2 cellular contexts compared by ENCODE assay signal in genomic region chr9:104794070-104794469, GRCh38.
TF ChIP-seq lines count a peak whose summit lies in the region.

No MANE protein-coding gene starts in this region.

TF ChIP-seq in HepG2, 621 proteins besides CTCF, POLR2A, EP300 and RAD21:
- TF ChIP-seq ZFP36L2 (CRISPR knock-in tag; IDR thresholded peaks at IDR 0.05) (no peak), HDAC2 (CRISPR knock-in tag; IDR thresholded peaks at IDR 0.05) (no peak), RBM22 (optimal IDR thresholded peaks at IDR 0.05; ENCODE audit: low read length) (peak; percentile 55)
- TF ChIP-seq, protein P1, sequence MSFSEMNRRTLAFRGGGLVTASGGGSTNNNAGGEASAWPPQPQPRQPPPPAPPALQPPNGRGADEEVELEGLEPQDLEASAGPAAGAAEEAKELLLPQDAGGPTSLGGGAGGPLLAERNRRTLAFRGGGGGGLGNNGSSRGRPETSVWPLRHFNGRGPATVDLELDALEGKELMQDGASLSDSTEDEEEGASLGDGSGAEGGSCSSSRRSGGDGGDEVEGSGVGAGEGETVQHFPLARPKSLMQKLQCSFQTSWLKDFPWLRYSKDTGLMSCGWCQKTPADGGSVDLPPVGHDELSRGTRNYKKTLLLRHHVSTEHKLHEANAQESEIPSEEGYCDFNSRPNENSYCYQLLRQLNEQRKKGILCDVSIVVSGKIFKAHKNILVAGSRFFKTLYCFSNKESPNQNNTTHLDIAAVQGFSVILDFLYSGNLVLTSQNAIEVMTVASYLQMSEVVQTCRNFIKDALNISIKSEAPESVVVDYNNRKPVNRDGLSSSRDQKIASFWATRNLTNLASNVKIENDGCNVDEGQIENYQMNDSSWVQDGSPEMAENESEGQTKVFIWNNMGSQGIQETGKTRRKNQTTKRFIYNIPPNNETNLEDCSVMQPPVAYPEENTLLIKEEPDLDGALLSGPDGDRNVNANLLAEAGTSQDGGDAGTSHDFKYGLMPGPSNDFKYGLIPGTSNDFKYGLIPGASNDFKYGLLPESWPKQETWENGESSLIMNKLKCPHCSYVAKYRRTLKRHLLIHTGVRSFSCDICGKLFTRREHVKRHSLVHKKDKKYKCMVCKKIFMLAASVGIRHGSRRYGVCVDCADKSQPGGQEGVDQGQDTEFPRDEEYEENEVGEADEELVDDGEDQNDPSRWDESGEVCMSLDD (CRISPR knock-in tag; IDR thresholded peaks at IDR 0.05; ENCODE audit: borderline replicate concordance): no peak

TF ChIP-seq in SK-N-SH treated with all-trans-retinoic acid at 6 μM for 48 hours, 23 proteins besides CTCF, POLR2A, EP300 and RAD21:
- TF ChIP-seq, protein P2, sequence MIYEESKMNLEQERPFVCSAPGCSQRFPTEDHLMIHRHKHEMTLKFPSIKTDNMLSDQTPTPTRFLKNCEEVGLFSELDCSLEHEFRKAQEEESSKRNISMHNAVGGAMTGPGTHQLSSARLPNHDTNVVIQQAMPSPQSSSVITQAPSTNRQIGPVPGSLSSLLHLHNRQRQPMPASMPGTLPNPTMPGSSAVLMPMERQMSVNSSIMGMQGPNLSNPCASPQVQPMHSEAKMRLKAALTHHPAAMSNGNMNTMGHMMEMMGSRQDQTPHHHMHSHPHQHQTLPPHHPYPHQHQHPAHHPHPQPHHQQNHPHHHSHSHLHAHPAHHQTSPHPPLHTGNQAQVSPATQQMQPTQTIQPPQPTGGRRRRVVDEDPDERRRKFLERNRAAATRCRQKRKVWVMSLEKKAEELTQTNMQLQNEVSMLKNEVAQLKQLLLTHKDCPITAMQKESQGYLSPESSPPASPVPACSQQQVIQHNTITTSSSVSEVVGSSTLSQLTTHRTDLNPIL (CRISPR knock-in tag; IDR thresholded peaks at IDR 0.05; ENCODE audit: low read depth): no peak
- TF ChIP-seq ZC3H10 (CRISPR knock-in tag; IDR thresholded peaks at IDR 0.05) (no peak), POU6F1 (CRISPR knock-in tag; IDR thresholded peaks at IDR 0.05; ENCODE audit: borderline replicate concordance, low read depth) (no peak), ZNF565 (CRISPR knock-in tag; conservative IDR thresholded peaks at IDR 0.05; ENCODE audit: low read depth) (no peak), SNAI2 (CRISPR knock-in tag; IDR thresholded peaks at IDR 0.05) (no peak), ESRRG (CRISPR knock-in tag; IDR thresholded peaks at IDR 0.05) (no peak), ZFP30 (CRISPR knock-in tag; IDR thresholded peaks at IDR 0.05) (no peak)
- TF ChIP-seq, protein P3, sequence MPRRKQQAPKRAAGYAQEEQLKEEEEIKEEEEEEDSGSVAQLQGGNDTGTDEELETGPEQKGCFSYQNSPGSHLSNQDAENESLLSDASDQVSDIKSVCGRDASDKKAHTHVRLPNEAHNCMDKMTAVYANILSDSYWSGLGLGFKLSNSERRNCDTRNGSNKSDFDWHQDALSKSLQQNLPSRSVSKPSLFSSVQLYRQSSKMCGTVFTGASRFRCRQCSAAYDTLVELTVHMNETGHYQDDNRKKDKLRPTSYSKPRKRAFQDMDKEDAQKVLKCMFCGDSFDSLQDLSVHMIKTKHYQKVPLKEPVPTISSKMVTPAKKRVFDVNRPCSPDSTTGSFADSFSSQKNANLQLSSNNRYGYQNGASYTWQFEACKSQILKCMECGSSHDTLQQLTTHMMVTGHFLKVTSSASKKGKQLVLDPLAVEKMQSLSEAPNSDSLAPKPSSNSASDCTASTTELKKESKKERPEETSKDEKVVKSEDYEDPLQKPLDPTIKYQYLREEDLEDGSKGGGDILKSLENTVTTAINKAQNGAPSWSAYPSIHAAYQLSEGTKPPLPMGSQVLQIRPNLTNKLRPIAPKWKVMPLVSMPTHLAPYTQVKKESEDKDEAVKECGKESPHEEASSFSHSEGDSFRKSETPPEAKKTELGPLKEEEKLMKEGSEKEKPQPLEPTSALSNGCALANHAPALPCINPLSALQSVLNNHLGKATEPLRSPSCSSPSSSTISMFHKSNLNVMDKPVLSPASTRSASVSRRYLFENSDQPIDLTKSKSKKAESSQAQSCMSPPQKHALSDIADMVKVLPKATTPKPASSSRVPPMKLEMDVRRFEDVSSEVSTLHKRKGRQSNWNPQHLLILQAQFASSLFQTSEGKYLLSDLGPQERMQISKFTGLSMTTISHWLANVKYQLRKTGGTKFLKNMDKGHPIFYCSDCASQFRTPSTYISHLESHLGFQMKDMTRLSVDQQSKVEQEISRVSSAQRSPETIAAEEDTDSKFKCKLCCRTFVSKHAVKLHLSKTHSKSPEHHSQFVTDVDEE (CRISPR knock-in tag; IDR thresholded peaks at IDR 0.05): no peak
- TF ChIP-seq, protein P4, sequence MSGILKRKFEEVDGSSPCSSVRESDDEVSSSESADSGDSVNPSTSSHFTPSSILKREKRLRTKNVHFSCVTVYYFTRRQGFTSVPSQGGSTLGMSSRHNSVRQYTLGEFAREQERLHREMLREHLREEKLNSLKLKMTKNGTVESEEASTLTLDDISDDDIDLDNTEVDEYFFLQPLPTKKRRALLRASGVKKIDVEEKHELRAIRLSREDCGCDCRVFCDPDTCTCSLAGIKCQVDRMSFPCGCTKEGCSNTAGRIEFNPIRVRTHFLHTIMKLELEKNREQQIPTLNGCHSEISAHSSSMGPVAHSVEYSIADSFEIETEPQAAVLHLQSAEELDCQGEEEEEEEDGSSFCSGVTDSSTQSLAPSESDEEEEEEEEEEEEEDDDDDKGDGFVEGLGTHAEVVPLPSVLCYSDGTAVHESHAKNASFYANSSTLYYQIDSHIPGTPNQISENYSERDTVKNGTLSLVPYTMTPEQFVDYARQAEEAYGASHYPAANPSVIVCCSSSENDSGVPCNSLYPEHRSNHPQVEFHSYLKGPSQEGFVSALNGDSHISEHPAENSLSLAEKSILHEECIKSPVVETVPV (CRISPR knock-in tag; IDR thresholded peaks at IDR 0.05): no peak
TF ChIP-seq in SK-N-SH treated with all-trans-retinoic acid at 6 μM for 48 hours: peak in this region for 0.
